ENCODE assay signal across 21 cellular contexts in the genomic region with DNA sequence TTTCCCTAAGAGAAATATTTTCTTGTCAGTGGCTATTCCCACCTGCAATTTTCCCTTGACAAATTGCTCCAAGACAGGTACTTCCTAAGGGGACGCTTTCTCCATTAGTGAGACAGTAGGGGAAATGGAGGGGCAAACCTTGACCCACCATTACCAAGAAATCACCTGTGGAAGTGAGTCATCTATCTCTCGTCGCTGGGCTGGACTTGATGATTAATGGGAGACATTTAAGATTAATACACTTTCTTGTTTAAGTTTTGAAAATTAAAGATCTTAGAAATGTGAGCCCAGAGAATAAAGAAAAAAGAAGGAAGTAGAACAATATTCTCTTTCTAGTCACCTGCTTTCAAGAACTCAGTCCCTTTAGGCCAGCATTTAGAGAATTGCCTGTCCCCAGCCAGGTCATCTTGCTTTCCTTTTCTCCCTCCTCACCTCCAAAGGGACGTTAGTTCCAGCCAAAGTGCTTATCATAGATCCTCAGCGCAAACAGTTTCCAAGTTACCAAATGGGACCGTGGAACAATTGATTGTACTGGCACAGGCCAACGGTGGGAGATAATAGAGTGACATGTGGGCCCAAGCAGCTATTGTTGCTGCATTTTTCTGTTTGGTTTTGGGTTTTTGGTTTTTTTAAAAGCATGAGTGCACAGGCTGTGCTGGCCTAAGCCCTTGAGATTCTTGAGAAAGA.
"Had no signal": no experiment of that assay in that cellular context is flagged by ENCODE, and none has a peak within 500 bp of the region (broad histone marks: within the 10 kb centered on the region; RNA-seq: fewer than 3 reads in every experiment).

No MANE protein-coding gene starts in this region.

- DNase-seq: activated CD4-positive, alpha-beta memory T cell treated with anti-CD3 and anti-CD28 coated beads, Interleukin-2, amount 10 ng/mL, durations not matched to agents 7 days and 5 days; activated CD4-positive, alpha-beta T cell treated with anti-CD3 and anti-CD28 coated beads, Interleukin-2, amount 10 ng/mL, durations not matched to agents 24 days and 14 days; activated effector memory CD4-positive, alpha-beta T cell treated with anti-CD3 and anti-CD28 coated beads, Interleukin-2, amount 50 U/mL, for 16 hours; activated T-cell treated with anti-CD3 and anti-CD28 coated beads for 4 hours; anterior cingulate cortex; central memory CD4-positive, alpha-beta T cell; dermis blood vessel endothelial cell; effector CD8-positive, alpha-beta T cell; foreskin melanocyte; hypothalamus; retina; stimulated activated CD4-positive, alpha-beta T cell treated with anti-CD3 and anti-CD28 coated beads, Interleukin-4, amount 100 ng/mL, for 4 hours; stimulated activated naive CD8-positive, alpha-beta T cell treated with anti-CD3 and anti-CD28 coated beads, Interleukin-15, Interleukin-2, amounts not matched to agents 100 U/mL and 50 U/mL, for 24 hours; tibial artery had no signal

- H3K9me3 ChIP-seq: tibial artery had no signal

- H3K9me3 Mint-ChIP-seq: activated CD4-positive, alpha-beta memory T cell treated with anti-CD3 and anti-CD28 coated beads, Interleukin-2, amount 10 ng/mL, durations not matched to agents 7 days and 5 days; activated naive CD4-positive, alpha-beta T cell treated with anti-CD3 and anti-CD28 coated beads, Interleukin-2, amount 50 U/mL, for 24 hours; memory B cell; natural killer cell treated with Interleukin-12 subunit alpha and Interleukin-12 subunit beta and Interleukin-15 and Interleukin-18, amount 100 ng/mL, for 72 hours; T-helper 2 cell treated with Interferon-gamma antibody and Interleukin-4, amounts not matched to agents 5 μg/mL and 100 μg/mL, for 36 hours had no signal

- H3K4me3 ChIP-seq: tibial artery had no signal

- ATAC-seq: activated CD4-positive, CD25-positive, alpha-beta regulatory T cell treated with anti-CD3 and anti-CD28 coated beads, Interleukin-2, amount 50 U/mL, for 24 hours; natural killer cell treated with Interleukin-12 subunit alpha and Interleukin-12 subunit beta and Interleukin-15 and Interleukin-18, amount 100 ng/mL, for 72 hours; stimulated activated naive CD8-positive, alpha-beta T cell treated with anti-CD3 and anti-CD28 coated beads, Interleukin-15, Interleukin-2, amounts not matched to agents 100 U/mL and 50 U/mL, for 24 hours had no signal

- H3K4me1 ChIP-seq: tibial artery had no signal

- H3K36me3 ChIP-seq: tibial artery had no signal

- H3K36me3 Mint-ChIP-seq: memory B cell; natural killer cell treated with Interleukin-12 subunit alpha and Interleukin-12 subunit beta and Interleukin-15 and Interleukin-18, amount 100 ng/mL, for 72 hours had no signal

- H3K27ac Mint-ChIP-seq: activated CD4-positive, alpha-beta memory T cell treated with anti-CD3 and anti-CD28 coated beads, Interleukin-2, amount 10 ng/mL, durations not matched to agents 7 days and 5 days; activated CD4-positive, alpha-beta T cell treated with anti-CD3 and anti-CD28 coated beads, Interleukin-2, amount 10 ng/mL, durations not matched to agents 24 days and 14 days; activated naive CD4-positive, alpha-beta T cell treated with anti-CD3 and anti-CD28 coated beads, Interleukin-2, amount 50 U/mL, for 24 hours; memory B cell; natural killer cell treated with Interleukin-12 subunit alpha and Interleukin-12 subunit beta and Interleukin-15 and Interleukin-18, amount 100 ng/mL, for 72 hours; T-helper 2 cell treated with Interferon-gamma antibody and Interleukin-4, amounts not matched to agents 5 μg/mL and 100 μg/mL, for 36 hours had no signal

- H3K27ac ChIP-seq: tibial artery, VCaP had no signal

- H3K27me3 ChIP-seq: tibial artery had no signal

- H3K4me1 Mint-ChIP-seq: activated CD4-positive, alpha-beta memory T cell treated with anti-CD3 and anti-CD28 coated beads, Interleukin-2, amount 10 ng/mL, durations not matched to agents 7 days and 5 days; activated CD4-positive, alpha-beta T cell treated with anti-CD3 and anti-CD28 coated beads, Interleukin-2, amount 10 ng/mL, durations not matched to agents 24 days and 14 days; activated naive CD4-positive, alpha-beta T cell treated with anti-CD3 and anti-CD28 coated beads, Interleukin-2, amount 50 U/mL, for 24 hours; memory B cell had no signal

- H3K4me3 Mint-ChIP-seq: activated CD4-positive, alpha-beta memory T cell treated with anti-CD3 and anti-CD28 coated beads, Interleukin-2, amount 10 ng/mL, durations not matched to agents 7 days and 5 days; activated CD4-positive, alpha-beta T cell treated with anti-CD3 and anti-CD28 coated beads, Interleukin-2, amount 10 ng/mL, durations not matched to agents 24 days and 14 days; activated naive CD4-positive, alpha-beta T cell treated with anti-CD3 and anti-CD28 coated beads, Interleukin-2, amount 50 U/mL, for 24 hours; brain; memory B cell; natural killer cell treated with Interleukin-12 subunit alpha and Interleukin-12 subunit beta and Interleukin-15 and Interleukin-18, amount 100 ng/mL, for 72 hours; T-helper 2 cell treated with Interferon-gamma antibody and Interleukin-4, amounts not matched to agents 5 μg/mL and 100 μg/mL, for 36 hours had no signal
